In genomic region chr1:244970661-244971523, GRCh38 we compare ENCODE assay signal across 1 cellular context.
TF ChIP-seq lines count a peak whose summit lies in the region.

No MANE protein-coding gene starts in this region.

TF ChIP-seq in K562, 482 proteins besides CTCF, POLR2A, EP300 and RAD21 (continued from another document and continues in another):
- TF ChIP-seq MCM2 (IDR thresholded peaks at IDR 0.05; ENCODE audit: low read depth), result no peak
- TF ChIP-seq TAF7 (tag; IDR thresholded peaks at IDR 0.05), result peak; percentile 96
- peak in 1 of 2 experiments; percentile 45; a peak in 1 of 4 replicates for TF ChIP-seq FOXA3 (CRISPR knock-in tag; conservative IDR thresholded peaks at IDR 0.05 in 1 of 2, IDR thresholded peaks at IDR 0.05 in 1 of 2)
- peak; percentile 88; the same call in 1 of the 2 replicates for TF ChIP-seq SMAD4 (CRISPR knock-in tag; conservative IDR thresholded peaks at IDR 0.05)
- peak; percentile 72; the same call in 1 of the 2 replicates for TF ChIP-seq TCF7 (IDR thresholded peaks at IDR 0.05; ENCODE audit: borderline replicate concordance)
- TF ChIP-seq SIN3A (IDR thresholded peaks at IDR 0.05; ENCODE audit: borderline replicate concordance in 2 of 2, control insufficient read depth in 1 of 2, low read depth in 2 of 2, low read length in 2 of 2), result peak; percentile 9 to 68; a peak in 3 of 4 replicates
- TF ChIP-seq ZNF224 (CRISPR knock-in tag; IDR thresholded peaks at IDR 0.05), result 0 out of 2 replicates have a peak, but pooled peaks have one; percentile 34
- TF ChIP-seq KDM4B (IDR thresholded peaks at IDR 0.05; ENCODE audit: borderline replicate concordance in 2 of 2, low read depth in 1 of 2), result peak in 1 of 2 experiments; percentile 76; a peak in 1 of 4 replicates
- TF ChIP-seq ZNF140 (CRISPR knock-in tag; IDR thresholded peaks at IDR 0.05), result no peak
- TF ChIP-seq BCOR (IDR thresholded peaks at IDR 0.05), result peak; percentile 48
- TF ChIP-seq HOXB6 (CRISPR knock-in tag; IDR thresholded peaks at IDR 0.05; ENCODE audit: borderline replicate concordance), result no peak
- no peak for TF ChIP-seq RFX5 (IDR thresholded peaks at IDR 0.05; ENCODE audit: low read depth, low read length)
- TF ChIP-seq SFPQ (IDR thresholded peaks at IDR 0.05; ENCODE audit: low read depth, low read length), result no peak
- TF ChIP-seq CREB3L1 (IDR thresholded peaks at IDR 0.05; ENCODE audit: borderline replicate concordance, low read depth), result no peak; the same call in 1 of the 2 replicates
- no peak for TF ChIP-seq BHLHE40 (IDR thresholded peaks at IDR 0.05; ENCODE audit: low read length)
- TF ChIP-seq NEUROD1 (IDR thresholded peaks at IDR 0.05; ENCODE audit: borderline replicate concordance, low read depth, low read length, partially characterized antibody), result peak; percentile 50
- TF ChIP-seq CHD2 (IDR thresholded peaks at IDR 0.05; ENCODE audit: low read depth, low read length), result no peak; the same call in 1 of the 2 replicates
- peak; percentile 88 for TF ChIP-seq ZHX1 (conservative IDR thresholded peaks at IDR 0.05; ENCODE audit: low read length)
- peak; percentile 99 for TF ChIP-seq CREB1 (IDR thresholded peaks at IDR 0.05)
- TF ChIP-seq CREB1 (CRISPR knock-in tag; IDR thresholded peaks at IDR 0.05), result peak; percentile 99
- 0 out of 2 replicates have a peak, but pooled peaks have one; percentile 33 for TF ChIP-seq TCF3 (CRISPR knock-in tag; IDR thresholded peaks at IDR 0.05)
- peak; percentile 87 for TF ChIP-seq HCFC1 (IDR thresholded peaks at IDR 0.05; ENCODE audit: low read depth, low read length)
- TF ChIP-seq RNF2 (IDR thresholded peaks at IDR 0.05), result peak; percentile 84
- TF ChIP-seq MAFK (IDR thresholded peaks at IDR 0.05; ENCODE audit: low read length), result no peak
- TF ChIP-seq MED1 (CRISPR knock-in tag; IDR thresholded peaks at IDR 0.05; ENCODE audit: borderline replicate concordance), result no peak
- peak; percentile 64; the same call in 1 of the 2 replicates for TF ChIP-seq ZNF197 (CRISPR knock-in tag; IDR thresholded peaks at IDR 0.05; ENCODE audit: low read depth)
- peak; percentile 11; the same call in 1 of the 2 replicates for TF ChIP-seq ZNF134 (CRISPR knock-in tag; conservative IDR thresholded peaks at IDR 0.05)
- TF ChIP-seq NELFE (IDR thresholded peaks at IDR 0.05; ENCODE audit: insufficient read depth, insufficient read length), result no peak
- TF ChIP-seq POLR3G (IDR thresholded peaks at IDR 0.05; ENCODE audit: extremely low read depth, insufficient read length, insufficient replicate concordance), result no peak
- TF ChIP-seq TAL1 (IDR thresholded peaks at IDR 0.05), result no peak
- TF ChIP-seq CXXC5 (CRISPR knock-in tag; IDR thresholded peaks at IDR 0.05), result peak; percentile 95
- peak; percentile 86 for TF ChIP-seq MAX (CRISPR knock-in tag; IDR thresholded peaks at IDR 0.05)
- no peak for TF ChIP-seq ZNF277 (CRISPR knock-in tag; IDR thresholded peaks at IDR 0.05; ENCODE audit: borderline replicate concordance)
- TF ChIP-seq FOXP1 (CRISPR knock-in tag; IDR thresholded peaks at IDR 0.05), result no peak
- peak; percentile 18; the same call in 1 of the 2 replicates for TF ChIP-seq MXI1 (IDR thresholded peaks at IDR 0.05; ENCODE audit: low read depth, low read length)
- TF ChIP-seq U2AF1 (optimal IDR thresholded peaks at IDR 0.05; ENCODE audit: low read depth, low read length), result peak; percentile 89
- peak; percentile 54; the same call in 1 of the 2 replicates for TF ChIP-seq JUND (IDR thresholded peaks at IDR 0.05; ENCODE audit: borderline replicate concordance, low read depth, low read length)
- TF ChIP-seq JUND (tag; IDR thresholded peaks at IDR 0.05; ENCODE audit: borderline replicate concordance, low read depth, low read length), result no peak; the same call in 2 of the 3 replicates
- TF ChIP-seq POLR2B (IDR thresholded peaks at IDR 0.05; ENCODE audit: low read depth, partially characterized antibody), result peak; percentile 72
- no peak for TF ChIP-seq TSHZ1 (CRISPR knock-in tag; IDR thresholded peaks at IDR 0.05)
- no peak for TF ChIP-seq TSC22D4 (tag; IDR thresholded peaks at IDR 0.05)
- TF ChIP-seq TEAD1 (CRISPR knock-in tag; IDR thresholded peaks at IDR 0.05), result peak in 1 of 2 experiments; percentile 34; a peak in 2 of 4 replicates
- no peak for TF ChIP-seq USF1 (CRISPR knock-in tag; IDR thresholded peaks at IDR 0.05)
- TF ChIP-seq ZFP91 (CRISPR knock-in tag; IDR thresholded peaks at IDR 0.05), result no peak
- no peak for TF ChIP-seq HNRNPUL1 (IDR thresholded peaks at IDR 0.05; ENCODE audit: low read length)
- no peak for TF ChIP-seq PTRF (tag; IDR thresholded peaks at IDR 0.05)
- TF ChIP-seq MNT (conservative IDR thresholded peaks at IDR 0.05), result peak; percentile 76 to 86; a peak in 3 of 4 replicates
- TF ChIP-seq CREB3 (tag; conservative IDR thresholded peaks at IDR 0.05; ENCODE audit: low read depth), result no peak
- TF ChIP-seq NCOA2 (IDR thresholded peaks at IDR 0.05; ENCODE audit: partially characterized antibody in 2 of 2), result no peak
- peak; percentile 87; the same call in 1 of the 2 replicates for TF ChIP-seq ZNF766 (CRISPR knock-in tag; conservative IDR thresholded peaks at IDR 0.05)
